Comparison of ENCODE assay signal across 11 cellular contexts in genomic region chr2:144504191-144504590, GRCh38. TPM values are rescaled to one million over a fixed set of nuclear protein-coding genes. Genes with fewer than 3 reads are reported as not detected.
DNase-seq lines count a peak whose midpoint lies in the region; ATAC-seq and TF ChIP-seq lines count a peak whose summit lies in the region.
"Had no signal": no experiment of that assay in that cellular context is flagged by ENCODE, and none has a peak within 500 bp of the region (broad histone marks: within the 10 kb centered on the region; RNA-seq: fewer than 3 reads in every experiment).

No MANE protein-coding gene starts in this region.

- H3K36me3 Mint-ChIP-seq in naive B cell (peaks cover 5 to 8% of the 10 kb centered on the region in 2 donors), type B pancreatic cell (peaks cover 8% of the 10 kb centered on the region)
- peaks cover 3% of the 10 kb centered on the region for H3K36me3 Mint-ChIP-seq in T-helper 2 cell treated with Interferon-gamma antibody and Interleukin-4, amounts not matched to agents 5 μg/mL and 100 μg/mL, for 36 hours (ENCODE audit: low read depth)

- no peak for ATAC-seq in naive B cell (ENCODE audit: low read depth in 2 of 2)

- H3K27ac Mint-ChIP-seq in naive B cell (peak overlapping the region in 4 of 6 donors; percentile 15 to 72 (median 63)), type B pancreatic cell (no peak overlapping the region)
- no peak overlapping the region for H3K27ac Mint-ChIP-seq in T-helper 2 cell treated with Interferon-gamma antibody and Interleukin-4, amounts not matched to agents 5 μg/mL and 100 μg/mL, for 36 hours

- no peak overlapping the region for H3K4me3 Mint-ChIP-seq in naive B cell
- H3K4me3 Mint-ChIP-seq in type B pancreatic cell = peak overlapping the region; percentile 52
- H3K4me3 Mint-ChIP-seq in T-helper 2 cell treated with Interferon-gamma antibody and Interleukin-4, amounts not matched to agents 5 μg/mL and 100 μg/mL, for 36 hours = no peak overlapping the region
- H3K4me3 Mint-ChIP-seq: memory B cell had no signal

- H3K27me3 Mint-ChIP-seq in naive B cell = no peaks in the 10 kb centered on the region
- H3K27me3 Mint-ChIP-seq in type B pancreatic cell = peaks cover 74% of the 10 kb centered on the region
- peaks cover 21% of the 10 kb centered on the region for H3K27me3 Mint-ChIP-seq in T-helper 2 cell treated with Interferon-gamma antibody and Interleukin-4, amounts not matched to agents 5 μg/mL and 100 μg/mL, for 36 hours (ENCODE audit: low read depth)
- H3K27me3 Mint-ChIP-seq: memory B cell had no signal

- peak; percentile 7 for TF ChIP-seq CTCF in fibroblast of mammary gland (conservative IDR thresholded peaks at IDR 0.05; ENCODE audit: control insufficient read depth, insufficient read depth, low read depth, low read length)
- TF ChIP-seq CTCF in type B pancreatic cell (conservative IDR thresholded peaks at IDR 0.05) = peak; percentile 54

- DNase-seq in NCI-H2171 treated with DMSO at 0.1 percent for 48 hours (lab: John Stamatoyannopoulos, UW) (peak; percentile 23), NCI-H2171 (lab: John Stamatoyannopoulos, UW) (no peak), fibroblast of mammary gland (ENCODE audit: low read depth) (no peak), naive B cell (no peak), type B pancreatic cell (ENCODE audit: extremely low spot score, unreplicated experiment) (no peak), NCI-H2107 (lab: John Stamatoyannopoulos, UW) (no peak), NCI-H1436 (lab: John Stamatoyannopoulos, UW) (no peak)
- DNase-seq in T-helper 2 cell treated with Interferon-gamma antibody and Interleukin-4, amounts not matched to agents 5 μg/mL and 100 μg/mL, for 36 hours (ENCODE audit: low spot score) = no peak
- DNase-seq: NCI-H1417 treated with DMSO at 0.1 percent for 48 hours, SHP77 treated with DMSO at 0.1 percent for 48 hours had no signal

- H3K4me3 ChIP-seq in fibroblast of mammary gland (ENCODE audit: control insufficient read depth, low read depth, low read length) = no peak overlapping the region

- peaks cover 46 to 67% (median 62%) of the 10 kb centered on the region in 3 donors for H3K4me1 Mint-ChIP-seq in naive B cell
- H3K4me1 Mint-ChIP-seq in type B pancreatic cell (ENCODE audit: unreplicated experiment) = peaks cover 44% of the 10 kb centered on the region
- H3K4me1 Mint-ChIP-seq in T-helper 2 cell treated with Interferon-gamma antibody and Interleukin-4, amounts not matched to agents 5 μg/mL and 100 μg/mL, for 36 hours (ENCODE audit: low read depth) = peaks cover 34% of the 10 kb centered on the region

- H3K9me3 Mint-ChIP-seq in naive B cell (no peaks in the 10 kb centered on the region), type B pancreatic cell (no peaks in the 10 kb centered on the region)
- no peaks in the 10 kb centered on the region for H3K9me3 Mint-ChIP-seq in T-helper 2 cell treated with Interferon-gamma antibody and Interleukin-4, amounts not matched to agents 5 μg/mL and 100 μg/mL, for 36 hours
- H3K9me3 Mint-ChIP-seq: memory B cell had no signal

RNA-seq across cellular contexts. Expression of gene ZEB2, which starts 15.7 kb away (rescaled TPM):
- polyA plus RNA-seq in naive B cell (ENCODE audit: low read depth in 6 of 6) = 10 to 100 TPM; 62.2 to 96.5 (median 73.1) TPM
- 8.3 and 88.5 TPM in 2 replicates for total RNA-seq in type B pancreatic cell (ENCODE audit: low replicate concordance)

Comparison
In these comparisons a context has a peak if more than half of its experiments do, and no peak if none do; other contexts are left out.
1. H3K27ac Mint-ChIP-seq: peak in naive B cell (4 of 6); none in type B pancreatic cell (single experiment) and T-helper 2 cell treated with Interferon-gamma antibody and Interleukin-4, amounts not matched to agents 5 μg/mL and 100 μg/mL, for 36 hours (single experiment).